18 cellular contexts compared by ENCODE assay signal in genomic region chr2:45264227-45265225, GRCh38.
DNase-seq lines count a peak whose midpoint lies in the region; ATAC-seq and TF ChIP-seq lines count a peak whose summit lies in the region.
"Had no signal": no experiment of that assay in that cellular context is flagged by ENCODE, and none has a peak within 500 bp of the region (broad histone marks: within the 10 kb centered on the region; RNA-seq: fewer than 3 reads in every experiment).

No MANE protein-coding gene starts in this region.

- H3K9ac ChIP-seq in Karpas-422 (ENCODE audit: low read length): peak overlapping the region; percentile 38

- no peak overlapping the region for H2AFZ ChIP-seq in Karpas-422 (ENCODE audit: low read length)
- no peak overlapping the region for H2AFZ ChIP-seq in hepatocyte

- H3K27ac ChIP-seq in Karpas-422 (ENCODE audit: low read length) (peak overlapping the region; percentile 80), coronary artery (no peak overlapping the region), hepatocyte (no peak overlapping the region)
- H3K27ac ChIP-seq: A549, tibial nerve had no signal

- WGBS in hepatocyte (ENCODE audit: low lambda C conversion rate, missing lambda C conversion rate): 92% methylated on average over 11 of the region's 11 CpGs

- H3K9me2 ChIP-seq in Karpas-422 (replicated peaks; ENCODE audit: insufficient read depth, low read length) (no peaks in the 10 kb centered on the region), hepatocyte (replicated peaks; ENCODE audit: insufficient read depth) (no peaks in the 10 kb centered on the region)

- no peaks in the 10 kb centered on the region for H3K9me3 ChIP-seq in Karpas-422 (ENCODE audit: low read length)
- H3K9me3 ChIP-seq in hepatocyte (ENCODE audit: low read depth): no peaks in the 10 kb centered on the region
- H3K9me3 ChIP-seq: A549, tibial nerve had no signal

- peak overlapping the region; percentile 37; the same call in 1 of the 2 replicates for H3K4me3 ChIP-seq in Karpas-422 (ENCODE audit: low read length)
- H3K4me3 ChIP-seq in coronary artery: no peak overlapping the region
- H3K4me3 ChIP-seq in hepatocyte: no peak overlapping the region
- H3K4me3 ChIP-seq: A549, smooth muscle cell, tibial nerve had no signal

- H3K36me3 ChIP-seq in Karpas-422 (ENCODE audit: insufficient read depth, low read length) (no peaks in the 10 kb centered on the region), hepatocyte (replicated peaks; ENCODE audit: insufficient read depth, low read depth) (no peaks in the 10 kb centered on the region)
- H3K36me3 ChIP-seq: tibial nerve had no signal

- H3K4me2 ChIP-seq in Karpas-422 (ENCODE audit: low read depth, low read length, poor library complexity, severe bottlenecking) (peak overlapping the region; percentile 62), hepatocyte (no peak overlapping the region)
- H3K4me2 ChIP-seq: A549, smooth muscle cell had no signal

- peaks cover 68% of the 10 kb centered on the region for H3K4me1 ChIP-seq in Karpas-422 (ENCODE audit: low read length)
- H3K4me1 ChIP-seq in hepatocyte (ENCODE audit: insufficient read depth): peaks cover 16% of the 10 kb centered on the region
- H3K4me1 ChIP-seq: A549 had no signal

- TF ChIP-seq CTCF in coronary artery (IDR thresholded peaks at IDR 0.05): no peak
- no peak for TF ChIP-seq CTCF in hepatocyte (IDR thresholded peaks at IDR 0.05; ENCODE audit: poor library complexity)

- peak; percentile 4 to 7 for DNase-seq in activated CD4-positive, alpha-beta T cell treated with anti-CD3 and anti-CD28 coated beads, Interleukin-2, amount 50 U/mL, for 48 hours
- no peak for DNase-seq in activated CD4-positive, alpha-beta T cell treated with anti-CD3 and anti-CD28 coated beads for 4 hours
- DNase-seq in Karpas-422 (peak; percentile 63), coronary artery (ENCODE audit: low spot score) (peak; percentile 36), renal cortical epithelial cell (ENCODE audit: low read depth) (peak; percentile 27), GM19240 (ENCODE audit: insufficient read length, low spot score) (no peak), hepatocyte (ENCODE audit: low spot score) (no peak)
- DNase-seq: activated naive CD4-positive, alpha-beta T cell treated with anti-CD3 and anti-CD28 coated beads, Interleukin-2, amount 50 U/mL, for 16 hours; Calu3; cerebellar nuclear complex; NCI-H1105 treated with DMSO at 0.1 percent for 48 hours; NCI-H510A treated with DMSO at 0.1 percent for 48 hours; RPMI8226; T-helper 17 cell had no signal

- H3K79me2 ChIP-seq in Karpas-422 (ENCODE audit: low read length) (no peaks in the 10 kb centered on the region), hepatocyte (no peaks in the 10 kb centered on the region)

- H3K27me3 ChIP-seq in Karpas-422 (ENCODE audit: low read length) (no peaks in the 10 kb centered on the region), hepatocyte (peaks cover 22% of the 10 kb centered on the region)
- H3K27me3 ChIP-seq: tibial nerve had no signal

- no peaks in the 10 kb centered on the region for H4K20me1 ChIP-seq in Karpas-422 (ENCODE audit: insufficient read depth, low read depth, low read length)
- no peaks in the 10 kb centered on the region for H4K20me1 ChIP-seq in hepatocyte (ENCODE audit: insufficient read depth, poor library complexity, severe bottlenecking)

- no peak for ATAC-seq in GM18909 (IDR thresholded peaks at IDR 0.05; ENCODE audit: poor library complexity, unreplicated experiment)
- ATAC-seq: A549, T-helper 17 cell had no signal

Comparison
In these comparisons a context has a peak if more than half of its experiments do, and no peak if none do; other contexts are left out.
1. DNase-seq: peak in activated CD4-positive, alpha-beta T cell treated with anti-CD3 and anti-CD28 coated beads, Interleukin-2, amount 50 U/mL, for 48 hours (2 of 2), Karpas-422 (single experiment), coronary artery (single experiment) and renal cortical epithelial cell (single experiment); none in activated CD4-positive, alpha-beta T cell treated with anti-CD3 and anti-CD28 coated beads for 4 hours (0 of 2), GM19240 (single experiment) and hepatocyte (single experiment).